ENCODE assay signal across 8 cellular contexts in the genomic region with DNA sequence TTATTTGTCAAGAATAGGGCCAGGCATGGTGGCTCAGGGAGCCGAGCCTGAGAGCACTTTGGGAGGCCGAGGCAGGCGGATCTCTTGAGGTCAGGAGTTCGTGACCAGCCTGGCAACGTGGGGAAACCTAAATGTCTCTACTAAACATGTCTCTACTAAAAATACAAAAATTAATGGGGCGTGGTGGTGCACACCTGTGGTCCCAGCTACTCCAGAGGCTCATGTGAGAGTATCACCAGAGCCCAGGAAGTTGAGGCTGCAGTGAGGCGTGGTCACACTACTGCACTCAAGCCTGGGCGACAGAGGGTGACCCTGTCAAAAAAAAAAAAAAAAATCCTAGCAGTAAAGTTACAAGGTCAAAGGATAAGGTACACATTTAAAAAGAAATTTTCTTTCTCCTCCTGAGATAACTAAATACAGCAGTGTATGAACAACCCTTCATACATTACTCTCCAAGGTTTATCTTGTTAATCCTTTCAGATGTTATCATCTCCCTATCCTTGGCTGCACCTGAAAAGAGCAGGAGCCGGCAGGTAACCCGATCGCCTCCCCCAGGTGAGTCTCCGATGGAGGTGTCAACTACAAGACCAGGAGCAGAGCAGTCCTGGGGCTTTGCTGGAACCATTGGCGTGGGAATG.
DNase-seq lines count a peak whose midpoint lies in the region; ATAC-seq and TF ChIP-seq lines count a peak whose summit lies in the region.

No MANE protein-coding gene starts in this region.

- H3K27me3 ChIP-seq in PC-3 (ENCODE audit: low read length) = no peaks in the 10 kb centered on the region
- no peaks in the 10 kb centered on the region for H3K27me3 ChIP-seq in fibroblast of lung (ENCODE audit: control insufficient read depth, insufficient read depth, low read length)

- CTCF ChIA-PET in PC-3 (lab: Charles Lee) = interaction anchor here (0.7 kb wide), 1 partner anchor 127 kb away, joined by 3 read pairs; no protein-coding TSS in a partner anchor

- peak overlapping the region; percentile 81; the same call in 1 of the 2 replicates for H3K9ac ChIP-seq in PC-3 (ENCODE audit: low read length)
- H3K9ac ChIP-seq in fibroblast of lung (ENCODE audit: insufficient read depth, low read length) = peak overlapping the region; percentile 87

- H3K36me3 ChIP-seq in PC-3 (ENCODE audit: low read depth, low read length) (no peaks in the 10 kb centered on the region), fibroblast of lung (ENCODE audit: control insufficient read depth, insufficient read depth, low read length) (no peaks in the 10 kb centered on the region)

- H3K4me3 ChIP-seq in PC-3 (ENCODE audit: low read length) (peak overlapping the region; percentile 90), fibroblast of lung (replicated peaks in 1 of 4; ENCODE audit: control extremely low read depth in 1 of 4, insufficient read depth in 1 of 4, low read depth in 3 of 4, low read length in 4 of 4) (peak overlapping the region; percentile 66 to 90 (median 82)), retinal pigment epithelial cell (ENCODE audit: low read length) (peak overlapping the region; percentile 89)

- TF ChIP-seq CTCF in PC-3 (conservative IDR thresholded peaks at IDR 0.05; ENCODE audit: low read depth, low read length) = no peak
- no peak for TF ChIP-seq CTCF in fibroblast of lung (conservative IDR thresholded peaks at IDR 0.05 in 1 of 2, IDR thresholded peaks at IDR 0.05 in 1 of 2; ENCODE audit: low read depth in 1 of 2, low read length in 2 of 2)
- TF ChIP-seq CTCF in retinal pigment epithelial cell (conservative IDR thresholded peaks at IDR 0.05; ENCODE audit: low read depth, low read length) = no peak

- BruUV-seq in PC-3 (replicated peaks; lab: Mats Ljungman, UMichigan) = no TSS peak

- peaks cover 32% of the 10 kb centered on the region for H3K79me2 ChIP-seq in PC-3 (ENCODE audit: low read length)
- peaks cover 17% of the 10 kb centered on the region for H3K79me2 ChIP-seq in fibroblast of lung (ENCODE audit: control insufficient read depth, insufficient read depth, low read length)

- POLR2A ChIA-PET in PC-3 (lab: Charles Lee; ENCODE audit: unreplicated experiment) = no interaction called here

- H3K9me3 ChIP-seq in PC-3 (ENCODE audit: low read length) = no peaks in the 10 kb centered on the region
- no peaks in the 10 kb centered on the region for H3K9me3 ChIP-seq in fibroblast of lung (ENCODE audit: control insufficient read depth, insufficient read depth, low read depth, low read length)

- H3K9me2 ChIP-seq in PC-3 (replicated peaks; ENCODE audit: low read length) = no peaks in the 10 kb centered on the region

- in situ Hi-C loops in ACHN (cut with HindIII; ENCODE audit: low pct_ligation_motif_present, low pct_unique_long_range_greater_than_20kb, low sequenced_read_pairs) = no loop called here

- intact Hi-C loops in PC-3 (cut with micrococcal nuclease) = no loop called here

- H3K27ac ChIP-seq in PC-3 (ENCODE audit: low read length) = no peak overlapping the region
- H3K27ac ChIP-seq in fibroblast of lung (ENCODE audit: insufficient read depth, low read length) = peak overlapping the region; percentile 79

- H4K20me1 ChIP-seq in PC-3 (ENCODE audit: low read length) (no peaks in the 10 kb centered on the region), fibroblast of lung (ENCODE audit: control insufficient read depth, extremely low read depth, insufficient read depth, low read length) (no peaks in the 10 kb centered on the region)

- H3F3A ChIP-seq in PC-3 (ENCODE audit: low read length, unreplicated experiment) = no peaks in the 10 kb centered on the region

- DNase-seq in PC-3 = no peak
- DNase-seq in fibroblast of lung (ENCODE audit: low read depth in 2 of 2) = no peak
- no peak for DNase-seq in retinal pigment epithelial cell (ENCODE audit: low read depth)
- DNase-seq in ACHN = no peak

- H3K4me2 ChIP-seq in PC-3 (ENCODE audit: low read length) (peak overlapping the region; percentile 92), fibroblast of lung (ENCODE audit: extremely low read depth, insufficient read depth, low read length) (peak overlapping the region; percentile 71)

- ATAC-seq in GM18909 (IDR thresholded peaks at IDR 0.05; ENCODE audit: poor library complexity, unreplicated experiment) = peak; percentile 4
- ATAC-seq in PC-3 = no peak; the same call in 1 of the 2 replicates
- ATAC-seq in GM19455 (IDR thresholded peaks at IDR 0.05; ENCODE audit: unreplicated experiment) = no peak
- ATAC-seq in GM19328 (IDR thresholded peaks at IDR 0.05; ENCODE audit: unreplicated experiment) = no peak
- ATAC-seq in HG03045 (IDR thresholded peaks at IDR 0.05; ENCODE audit: unreplicated experiment) = no peak

- H2AFZ ChIP-seq in PC-3 (ENCODE audit: low read length) = peak overlapping the region; percentile 93
- H2AFZ ChIP-seq in fibroblast of lung (ENCODE audit: low read length) = peak overlapping the region; percentile 97

- H3K4me1 ChIP-seq in PC-3 (ENCODE audit: insufficient read depth, low read length) (no peaks in the 10 kb centered on the region; the same call in 1 of the 2 replicates), fibroblast of lung (ENCODE audit: control insufficient read depth, extremely low read depth, insufficient read depth, low read length) (no peaks in the 10 kb centered on the region)
